In genomic region chr11:61577383-61578118, GRCh38 we compare ENCODE assay signal across 13 cellular contexts. TPM values are rescaled to one million over a fixed set of nuclear protein-coding genes. Genes with fewer than 3 reads are reported as not detected.
DNase-seq lines count a peak whose midpoint lies in the region; ATAC-seq and TF ChIP-seq lines count a peak whose summit lies in the region.
"Had no signal": no experiment of that assay in that cellular context is flagged by ENCODE, and none has a peak within 500 bp of the region (broad histone marks: within the 10 kb centered on the region; RNA-seq: fewer than 3 reads in every experiment).

No MANE protein-coding gene starts in this region.

- ATAC-seq in left lobe of liver (peak; percentile 8), left colon (no peak)

- peak overlapping the region in 24 of 59 donors; percentile 6 to 84 (median 44) for H3K27ac ChIP-seq in dorsolateral prefrontal cortex
- H3K27ac ChIP-seq: adrenal gland, esophagus squamous epithelium had no signal

- H3K27me3 Mint-ChIP-seq in activated CD4-positive, alpha-beta T cell treated with anti-CD3 and anti-CD28 coated beads, Interleukin-2, amount 10 ng/mL, durations not matched to agents 24 days and 14 days: peaks cover 41% of the 10 kb centered on the region

- peak overlapping the region in 38 of 59 donors; percentile 2 to 77 (median 65) for H3K4me3 ChIP-seq in dorsolateral prefrontal cortex
- H3K4me3 ChIP-seq: adrenal gland, esophagus squamous epithelium, HAP-1 had no signal

- H3K9me3 Mint-ChIP-seq in activated CD4-positive, alpha-beta T cell treated with anti-CD3 and anti-CD28 coated beads, Interleukin-2, amount 10 ng/mL, durations not matched to agents 24 days and 14 days: no peaks in the 10 kb centered on the region
- H3K9me3 Mint-ChIP-seq: memory B cell had no signal

- intact Hi-C loops in dorsolateral prefrontal cortex (cut with DNase I): no loop called here
- intact Hi-C loops in left colon (cut with DNase I, micrococcal nuclease): no loop called here
- intact Hi-C loops in activated CD4-positive, alpha-beta T cell treated with anti-CD3 and anti-CD28 coated beads, Interleukin-2, amount 10 ng/mL, durations not matched to agents 24 days and 14 days (cut with micrococcal nuclease): no loop called here

- TF ChIP-seq CTCF in AG09319 (IDR thresholded peaks at IDR 0.05; ENCODE audit: low read depth, low read length) (peak; percentile 40), dorsolateral prefrontal cortex (IDR thresholded peaks at IDR 0.05 in 54 of 56, conservative IDR thresholded peaks at IDR 0.05 in 2 of 56; ENCODE audit: low read depth in 1 of 56, partially characterized antibody in 56 of 56) (no peak)

- H3K27ac Mint-ChIP-seq in activated CD4-positive, alpha-beta T cell treated with anti-CD3 and anti-CD28 coated beads, Interleukin-2, amount 10 ng/mL, durations not matched to agents 24 days and 14 days: no peak overlapping the region
- H3K27ac Mint-ChIP-seq: memory B cell had no signal

- DNase-seq in AG09319 (ENCODE audit: extremely low read depth, low read depth): no peak
- DNase-seq in HuH-7 (ENCODE audit: low spot score): peak; percentile 97
- no peak for DNase-seq in dorsolateral prefrontal cortex
- DNase-seq in left lobe of liver (ENCODE audit: low spot score): peak; percentile 50
- no peak for DNase-seq in activated CD4-positive, CD25-positive, alpha-beta regulatory T cell (lab: John Stamatoyannopoulos, UW)
- DNase-seq in NCI-H2029 (lab: John Stamatoyannopoulos, UW): no peak
- no peak for DNase-seq in left colon
- no peak for DNase-seq in activated CD4-positive, alpha-beta T cell treated with anti-CD3 and anti-CD28 coated beads, Interleukin-2, amount 10 ng/mL, durations not matched to agents 24 days and 14 days
- DNase-seq: esophagus squamous epithelium, NCI-H2029 treated with DMSO at 0.1 percent for 48 hours had no signal

- H3K36me3 Mint-ChIP-seq in activated CD4-positive, alpha-beta T cell treated with anti-CD3 and anti-CD28 coated beads, Interleukin-2, amount 10 ng/mL, durations not matched to agents 24 days and 14 days (ENCODE audit: low read depth): no peaks in the 10 kb centered on the region
- H3K36me3 Mint-ChIP-seq: memory B cell had no signal

- H3K27me3 ChIP-seq in dorsolateral prefrontal cortex: peaks cover 0 to 14% (median 0%) of the 10 kb centered on the region in 45 donors

- H3K4me3 Mint-ChIP-seq in activated CD4-positive, alpha-beta T cell treated with anti-CD3 and anti-CD28 coated beads, Interleukin-2, amount 10 ng/mL, durations not matched to agents 24 days and 14 days: no peak overlapping the region
- H3K4me3 Mint-ChIP-seq: memory B cell had no signal

- H3K4me1 Mint-ChIP-seq in activated CD4-positive, alpha-beta T cell treated with anti-CD3 and anti-CD28 coated beads, Interleukin-2, amount 10 ng/mL, durations not matched to agents 24 days and 14 days: peaks cover 8% of the 10 kb centered on the region

RNA-seq across cellular contexts. Expression of gene SYT7, which starts 3.3 kb away (rescaled TPM):
- total RNA-seq in dorsolateral prefrontal cortex (100 to 1,000 TPM in 115 of 120 experiments, 10 to 100 TPM in 5; 52.2 to 249 (median 173) TPM), left lobe of liver (65.6 TPM), left colon (10 to 100 TPM; 18.6 to 24.1 TPM)
- 0.23 and 0.43 TPM in 2 replicates for total RNA-seq in activated CD4-positive, alpha-beta T cell treated with anti-CD3 and anti-CD28 coated beads, Interleukin-2, amount 10 ng/mL, durations not matched to agents 24 days and 14 days

Comparison
In these comparisons a context has a peak if more than half of its experiments do, and no peak if none do; other contexts are left out.
1. DNase-seq: peak in HuH-7 (single experiment) and left lobe of liver (single experiment); none in AG09319 (single experiment), dorsolateral prefrontal cortex (0 of 10), activated CD4-positive, CD25-positive, alpha-beta regulatory T cell (0 of 4), NCI-H2029 (single experiment), left colon (0 of 2) and activated CD4-positive, alpha-beta T cell treated with anti-CD3 and anti-CD28 coated beads, Interleukin-2, amount 10 ng/mL, durations not matched to agents 24 days and 14 days (single experiment).
2. RNA of gene SYT7, which starts 3.3 kb away (total RNA-seq): 52.2 to 249 TPM in dorsolateral prefrontal cortex, 65.6 TPM in left lobe of liver (single experiment) and 18.6 to 24.1 TPM in left colon; 0.23 to 0.43 TPM in activated CD4-positive, alpha-beta T cell treated with anti-CD3 and anti-CD28 coated beads, Interleukin-2, amount 10 ng/mL, durations not matched to agents 24 days and 14 days; every median in the first group is over 10 times any median in the second.